10 cellular contexts compared by ENCODE assay signal in genomic region chr3:56782215-56782614, GRCh38. TPM values are rescaled to one million over a fixed set of nuclear protein-coding genes. Genes with fewer than 3 reads are reported as not detected.
DNase-seq lines count a peak whose midpoint lies in the region; ATAC-seq, FAIRE-seq and TF ChIP-seq lines count a peak whose summit lies in the region.
"Had no signal": no experiment of that assay in that cellular context is flagged by ENCODE, and none has a peak within 500 bp of the region (broad histone marks: within the 10 kb centered on the region; RNA-seq: fewer than 3 reads in every experiment).

No MANE protein-coding gene starts in this region.

- H3K27me3 Mint-ChIP-seq in CD4-positive, alpha-beta T cell: no peaks in the 10 kb centered on the region
- no peaks in the 10 kb centered on the region for H3K27me3 Mint-ChIP-seq in effector memory CD8-positive, alpha-beta T cell

- H3K27ac ChIP-seq in CD4-positive, alpha-beta T cell (ENCODE audit: low read depth, low read length): peak overlapping the region; percentile 82
- peak overlapping the region in 3 of 4 donors; percentile 46 to 87 (median 79) for H3K27ac ChIP-seq in pancreas

- no peaks in the 10 kb centered on the region for H3K9me3 ChIP-seq in CD4-positive, alpha-beta T cell (ENCODE audit: control insufficient read depth, low read length)
- H3K9me3 ChIP-seq in pancreas: no peaks in the 10 kb centered on the region

- FAIRE-seq in pancreas (lab: Jason Lieb, UNC) (no peak), urothelium cell line (lab: Jason Lieb, UNC) (no peak)
- FAIRE-seq: D721Med had no signal

- intact Hi-C loops in CD4-positive, alpha-beta T cell (cut with DNase I, micrococcal nuclease): loop anchor here in 1 of 2 experiments (2.0 to 10.0 kb wide), 2 partner anchors 27 to 227 kb away; partner anchors contain the start of gene CCDC66
- intact Hi-C loops in pancreas (cut with DNase I): no loop called here

- H3K27me3 ChIP-seq in CD4-positive, alpha-beta T cell (ENCODE audit: control insufficient read depth, insufficient read depth, low read length): no peaks in the 10 kb centered on the region
- H3K27me3 ChIP-seq in pancreas: no peaks in the 10 kb centered on the region

- no peak for TF ChIP-seq CTCF in CD4-positive, alpha-beta T cell (IDR thresholded peaks at IDR 0.05)
- TF ChIP-seq CTCF in LNCaP clone FGC (IDR thresholded peaks at IDR 0.05; ENCODE audit: control insufficient read depth, extremely low read depth, insufficient read depth): no peak
- no peak for TF ChIP-seq CTCF in pancreas (IDR thresholded peaks at IDR 0.05)

- no peak for ATAC-seq in CD4-positive, alpha-beta T cell (ENCODE audit: poor library complexity)
- ATAC-seq in effector memory CD8-positive, alpha-beta T cell (replicated peaks): no peak
- ATAC-seq in pancreas (no peak), HG02981 (IDR thresholded peaks at IDR 0.05; ENCODE audit: unreplicated experiment) (no peak)

- no peak overlapping the region for H3K4me3 ChIP-seq in LNCaP clone FGC (ENCODE audit: low read depth, low read length)
- H3K4me3 ChIP-seq in pancreas: no peak overlapping the region

- peaks cover 56 to 82% (median 75%) of the 10 kb centered on the region in 3 donors for H3K4me1 ChIP-seq in pancreas

- peak overlapping the region; percentile 88 for H3K27ac Mint-ChIP-seq in CD4-positive, alpha-beta T cell
- peak overlapping the region; percentile 78 to 97 for H3K27ac Mint-ChIP-seq in effector memory CD8-positive, alpha-beta T cell

- no peak for DNase-seq in CD4-positive, alpha-beta T cell
- DNase-seq in LNCaP clone FGC (ENCODE audit: low read depth) (peak; percentile 50), pancreas (no peak), DMS 273 treated with DMSO at 0.1 percent for 48 hours (lab: John Stamatoyannopoulos, UW) (no peak), urothelium cell line (ENCODE audit: low spot score) (no peak)
- DNase-seq in effector memory CD8-positive, alpha-beta T cell: no peak
- DNase-seq: NCI-H1436 treated with DMSO at 0.1 percent for 48 hours; stimulated activated CD4-positive, alpha-beta T cell treated with anti-CD3 and anti-CD28 coated beads, Interleukin-15, amount 100 ng/mL, for 24 hours had no signal

- POLR2A ChIA-PET in CD4-positive, alpha-beta T cell (lab: Charles Lee): interaction anchor here (0.7 to 11.7 kb wide), 12 partner anchors 8 to 774 kb away, joined by 3 to 251 read pairs (median 4); partner anchors contain the start of gene ARHGEF3

- H3K9me3 Mint-ChIP-seq in CD4-positive, alpha-beta T cell: no peaks in the 10 kb centered on the region
- no peaks in the 10 kb centered on the region for H3K9me3 Mint-ChIP-seq in effector memory CD8-positive, alpha-beta T cell

- peaks cover 57% of the 10 kb centered on the region for H3K36me3 Mint-ChIP-seq in CD4-positive, alpha-beta T cell (ENCODE audit: low read depth)
- peaks cover 30% of the 10 kb centered on the region for H3K36me3 Mint-ChIP-seq in effector memory CD8-positive, alpha-beta T cell (ENCODE audit: insufficient read depth)

- 14 to 18% methylated on average over 4 of the region's 4 CpGs for WGBS in pancreas, 2 donors

- CTCF ChIA-PET in CD4-positive, alpha-beta T cell (lab: Charles Lee): interaction anchor here (1.0 to 11.1 kb wide), 7 partner anchors 17 to 207 kb away, joined by 3 to 114 read pairs (median 4); partner anchors contain the start of gene ARHGEF3

- H3K36me3 ChIP-seq in pancreas: no peaks in the 10 kb centered on the region

- peaks cover 98% of the 10 kb centered on the region for H3K4me1 Mint-ChIP-seq in CD4-positive, alpha-beta T cell (ENCODE audit: low read depth)
- peaks cover 62 to 93% of the 10 kb centered on the region in 2 donors for H3K4me1 Mint-ChIP-seq in effector memory CD8-positive, alpha-beta T cell (ENCODE audit: low read depth in 2 of 2)

- H3K4me3 Mint-ChIP-seq in CD4-positive, alpha-beta T cell: peak overlapping the region; percentile 82
- peak overlapping the region; percentile 73 to 75 for H3K4me3 Mint-ChIP-seq in effector memory CD8-positive, alpha-beta T cell

RNA-seq across cellular contexts. Expression of gene ARHGEF3, which starts 19.5 kb away (rescaled TPM):
- total RNA-seq in CD4-positive, alpha-beta T cell: 10 to 100 TPM; 46.4 to 46.6 TPM
- total RNA-seq in pancreas: 10 to 100 TPM; 12.6 to 36.5 (median 26.8) TPM
- polyA plus RNA-seq in pancreas: 10 to 100 TPM; 11.4 to 11.8 TPM
